In the genomic region with DNA sequence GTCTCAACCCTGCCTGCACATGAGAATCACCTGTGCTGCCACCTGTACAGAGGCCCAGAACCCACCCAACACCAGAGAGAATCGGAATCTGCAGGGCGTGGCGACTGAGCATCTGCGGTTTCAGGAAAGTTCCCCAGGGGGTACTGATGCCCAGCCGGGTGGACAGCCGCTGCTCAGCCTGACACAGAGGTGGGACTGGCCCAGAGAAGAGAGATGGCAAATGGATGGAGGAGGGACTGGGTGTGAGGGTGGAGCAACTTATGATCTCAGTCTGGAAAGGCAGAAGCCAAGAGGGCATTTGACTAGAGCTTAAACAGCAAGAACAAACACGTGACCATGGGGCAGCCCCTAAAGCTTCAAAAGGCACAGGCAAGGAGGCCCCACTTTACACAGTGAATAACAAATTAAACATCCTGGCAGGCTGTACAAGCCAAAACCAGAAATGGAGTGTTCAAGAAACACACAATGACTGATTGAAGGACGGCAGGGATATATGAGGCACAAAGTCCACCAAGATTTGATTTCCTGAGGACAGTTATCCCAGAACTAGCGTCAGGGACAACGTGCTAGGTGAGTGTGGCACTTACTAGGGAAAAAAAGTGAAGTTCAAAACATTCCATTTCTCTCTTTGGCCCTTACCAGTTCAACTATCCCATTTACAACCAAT, we compare ENCODE assay signal across 9 cellular contexts. TPM values are rescaled to one million over a fixed set of nuclear protein-coding genes. Genes with fewer than 3 reads are reported as not detected.
A peak's percentile ranks its signal among the peaks of the same experiment; 100 is the strongest.
DNase-seq lines count a peak whose midpoint lies in the region; ATAC-seq, FAIRE-seq and TF ChIP-seq lines count a peak whose summit lies in the region.
"Had no signal": no experiment of that assay in that cellular context is flagged by ENCODE, and none has a peak within 500 bp of the region (broad histone marks: within the 10 kb centered on the region; RNA-seq: fewer than 3 reads in every experiment).

No MANE protein-coding gene starts in this region.

- peak; percentile 84 for FAIRE-seq in GM12892 (lab: Jason Lieb, UNC)

- peaks cover 34% of the 10 kb centered on the region for H3K36me3 Mint-ChIP-seq in effector memory CD8-positive, alpha-beta T cell (ENCODE audit: insufficient read depth)

- DNase-seq in GM12892 (ENCODE audit: insufficient read length) (no peak), T-helper 1 cell (peak in 3 of 5 donors; percentile 15 to 27 (median 21)), SIG-M5 treated with dmso at 0.1 percent for 504 hours (lab: John Stamatoyannopoulos, UW; ENCODE audit: unreplicated experiment) (no peak), Ammon's horn (ENCODE audit: low spot score) (no peak), SHP77 treated with DMSO at 0.1 percent for 48 hours (lab: John Stamatoyannopoulos, UW) (no peak)
- no peak for DNase-seq in effector memory CD8-positive, alpha-beta T cell
- DNase-seq in stimulated activated CD4-positive, alpha-beta T cell treated with anti-CD3 and anti-CD28 coated beads, Interleukin-15, amount 100 ng/mL, for 24 hours, result peak; percentile 65
- DNase-seq: NCI-H1417 treated with DMSO at 0.1 percent for 48 hours, SIG-M5 had no signal

- TF ChIP-seq POLR2A in GM12892 (IDR thresholded peaks at IDR 0.05; ENCODE audit: low read depth, low read length), result no peak; the same call in 1 of the 2 replicates

- H3K9me3 Mint-ChIP-seq in effector memory CD8-positive, alpha-beta T cell, result no peaks in the 10 kb centered on the region

- ATAC-seq in effector memory CD8-positive, alpha-beta T cell (replicated peaks), result no peak

- H3K4me1 Mint-ChIP-seq in effector memory CD8-positive, alpha-beta T cell (ENCODE audit: low read depth in 2 of 2), result peaks cover 58 to 66% of the 10 kb centered on the region in 2 donors

- H3K4me3 Mint-ChIP-seq in effector memory CD8-positive, alpha-beta T cell, result peak overlapping the region; percentile 34 to 60

- H3K27ac Mint-ChIP-seq in effector memory CD8-positive, alpha-beta T cell, result peak overlapping the region; percentile 69 to 86

- no peaks in the 10 kb centered on the region for H3K27me3 Mint-ChIP-seq in effector memory CD8-positive, alpha-beta T cell

RNA-seq across cellular contexts. Expression of a gene that starts 3.1 kb away (rescaled TPM):
- 34.6 TPM for polyA plus RNA-seq in GM12892 (2012; ENCODE audit: missing spikeins)

Comparison
In these comparisons a context has a peak if more than half of its experiments do, and no peak if none do; other contexts are left out.
1. DNase-seq: peak in T-helper 1 cell (3 of 5) and stimulated activated CD4-positive, alpha-beta T cell treated with anti-CD3 and anti-CD28 coated beads, Interleukin-15, amount 100 ng/mL, for 24 hours (single experiment); none in GM12892 (single experiment), effector memory CD8-positive, alpha-beta T cell (0 of 3), SIG-M5 treated with dmso at 0.1 percent for 504 hours (single experiment), Ammon's horn (single experiment) and SHP77 treated with DMSO at 0.1 percent for 48 hours (single experiment).